ENCODE assay signal across 20 cellular contexts in the genomic region with DNA sequence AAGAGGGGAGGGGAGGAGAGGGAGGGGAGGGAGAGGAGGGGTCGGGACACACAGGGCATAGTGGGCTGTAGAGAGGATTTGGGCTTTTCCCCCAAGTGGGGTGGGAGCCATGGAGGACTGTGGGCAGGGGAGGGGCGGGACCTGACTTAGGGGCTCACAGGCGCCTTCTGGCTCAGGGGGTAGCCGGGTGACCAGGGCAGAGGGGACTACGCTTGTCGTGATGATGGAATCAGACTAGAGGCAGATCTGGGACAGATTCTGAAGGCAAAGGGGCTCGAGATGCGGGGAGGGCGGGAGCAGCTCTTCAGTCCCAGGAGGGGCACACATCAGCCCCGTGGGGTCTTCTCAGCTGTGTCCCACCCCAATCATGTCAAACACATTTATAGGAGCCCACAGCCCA. TPM values are rescaled to one million over a fixed set of nuclear protein-coding genes. Genes with fewer than 3 reads are reported as not detected.
"Had no signal": no experiment of that assay in that cellular context is flagged by ENCODE, and none has a peak within 500 bp of the region (broad histone marks: within the 10 kb centered on the region; RNA-seq: fewer than 3 reads in every experiment).

No MANE protein-coding gene starts in this region.

- H3K27ac ChIP-seq: body of pancreas, neutrophil, right atrium auricular region had no signal

- ATAC-seq: body of pancreas; effector memory CD8-positive, alpha-beta T cell; WTC11 had no signal

- H3K9me3 ChIP-seq: body of pancreas, neutrophil, right atrium auricular region had no signal

- H3K27me3 Mint-ChIP-seq: central memory CD8-positive, alpha-beta T cell; type B pancreatic cell had no signal

- DNase-seq: activated CD4-positive, alpha-beta T cell treated with anti-CD3 and anti-CD28 coated beads for 48 hours; activated naive CD4-positive, alpha-beta T cell treated with anti-CD3 and anti-CD28 coated beads for 36 hours; body of pancreas; cortex of kidney; effector memory CD8-positive, alpha-beta T cell; hippocampal formation; kidney glomerular epithelial cell; posterior cingulate gyrus; substantia nigra had no signal

- H3K4me3 Mint-ChIP-seq: activated naive CD4-positive, alpha-beta T cell treated with anti-CD3 and anti-CD28 coated beads for 36 hours; activated T-helper 1 cell treated with anti-CD3 and anti-CD28 coated beads, Interleukin-12 subunit alpha, Interleukin-12 subunit beta, Interleukin-2, Interleukin-4 antibody, amounts not matched to agents 30 ng/mL and 10 ng/mL and 1 ng/mL, durations not matched to agents 14 hours and 24 hours and 36 hours; central memory CD8-positive, alpha-beta T cell; effector memory CD8-positive, alpha-beta T cell; T-helper 1 cell treated with Interleukin-12 subunit alpha and Interleukin-12 subunit beta and Interleukin-4 antibody, amounts not matched to agents 30 μg/mL and 1 μg/mL, for 36 hours; type B pancreatic cell; WTC11 had no signal

- H3K36me3 Mint-ChIP-seq: type B pancreatic cell, WTC11 had no signal

- H3K27ac Mint-ChIP-seq: activated naive CD4-positive, alpha-beta T cell treated with anti-CD3 and anti-CD28 coated beads for 36 hours; activated T-helper 1 cell treated with anti-CD3 and anti-CD28 coated beads, Interleukin-12 subunit alpha, Interleukin-12 subunit beta, Interleukin-2, Interleukin-4 antibody, amounts not matched to agents 30 ng/mL and 10 ng/mL and 1 ng/mL, durations not matched to agents 14 hours and 24 hours and 36 hours; T-helper 1 cell treated with Interleukin-12 subunit alpha and Interleukin-12 subunit beta and Interleukin-4 antibody, amounts not matched to agents 30 μg/mL and 1 μg/mL, for 36 hours; WTC11 had no signal

- H3K4me3 ChIP-seq: body of pancreas, right atrium auricular region, smooth muscle cell had no signal

- H3K27me3 ChIP-seq: body of pancreas, right atrium auricular region had no signal

- H3K9me3 Mint-ChIP-seq: activated naive CD4-positive, alpha-beta T cell treated with anti-CD3 and anti-CD28 coated beads for 36 hours; activated T-helper 1 cell treated with anti-CD3 and anti-CD28 coated beads, Interleukin-12 subunit alpha, Interleukin-12 subunit beta, Interleukin-2, Interleukin-4 antibody, amounts not matched to agents 30 ng/mL and 10 ng/mL and 1 ng/mL, durations not matched to agents 14 hours and 24 hours and 36 hours; central memory CD8-positive, alpha-beta T cell; effector memory CD8-positive, alpha-beta T cell; T-helper 1 cell treated with Interleukin-12 subunit alpha and Interleukin-12 subunit beta and Interleukin-4 antibody, amounts not matched to agents 30 μg/mL and 1 μg/mL, for 36 hours; type B pancreatic cell; WTC11 had no signal

RNA-seq across cellular contexts. Expression of gene FUT5, which starts 19.8 kb away (rescaled TPM):
- total RNA-seq: activated T-helper 1 cell treated with anti-CD3 and anti-CD28 coated beads, Interleukin-12 subunit alpha, Interleukin-12 subunit beta, Interleukin-2, Interleukin-4 antibody, amounts not matched to agents 30 ng/mL and 10 ng/mL and 1 ng/mL, durations not matched to agents 14 hours and 24 hours and 36 hours; body of pancreas; epithelial cell of proximal tubule; glomerular endothelial cell; mesenteric fat pad; right atrium auricular region; smooth muscle cell had no signal
- polyA plus RNA-seq: smooth muscle cell had no signal

RNA-seq across cellular contexts. Expression of gene FUT3, which starts 38.9 kb away (rescaled TPM):
- total RNA-seq: activated naive CD4-positive, alpha-beta T cell treated with anti-CD3 and anti-CD28 coated beads for 36 hours; activated T-helper 1 cell treated with anti-CD3 and anti-CD28 coated beads, Interleukin-12 subunit alpha, Interleukin-12 subunit beta, Interleukin-2, Interleukin-4 antibody, amounts not matched to agents 30 ng/mL and 10 ng/mL and 1 ng/mL, durations not matched to agents 14 hours and 24 hours and 36 hours; glomerular endothelial cell; mesenteric fat pad; right atrium auricular region had no signal
